ENCODE assay signal across 7 cellular contexts in genomic region chr21:26012482-26012881, GRCh38.
DNase-seq lines count a peak whose midpoint lies in the region; ATAC-seq and TF ChIP-seq lines count a peak whose summit lies in the region.
"Not testable (repeated sequence)": the region's sequence is repeated elsewhere in the genome, so short reads cannot be mapped to it uniquely, and the experiment has no call there.

No MANE protein-coding gene starts in this region.

- CTCF ChIA-PET in Calu3 (lab: Charles Lee), result interaction anchor here (0.5 kb wide), 1 partner anchor 11 kb away, joined by 4 read pairs; no protein-coding TSS in a partner anchor
- CTCF ChIA-PET in HCT116 (lab: Charles Lee); WTC11 (lab: Charles Lee): not testable (repeated sequence)

- BruUV-seq in Calu3 (replicated peaks; lab: Mats Ljungman, UMichigan); HCT116 (replicated peaks; lab: Mats Ljungman, UMichigan): not testable (repeated sequence)

- not testable (repeated sequence) for TF ChIP-seq CTCF in Calu3 (IDR thresholded peaks at IDR 0.05; ENCODE audit: unreplicated experiment); HCT116 (IDR thresholded peaks at IDR 0.05 in 2 of 3, conservative IDR thresholded peaks at IDR 0.05 in 1 of 3; ENCODE audit: borderline replicate concordance in 1 of 3, insufficient read depth in 1 of 3, low read depth in 2 of 3, low read length in 2 of 3); WTC11 (IDR thresholded peaks at IDR 0.05); dorsolateral prefrontal cortex (IDR thresholded peaks at IDR 0.05 in 54 of 56, conservative IDR thresholded peaks at IDR 0.05 in 2 of 56; ENCODE audit: low read depth in 1 of 56, partially characterized antibody in 56 of 56); endothelial cell (IDR thresholded peaks at IDR 0.05; ENCODE audit: unreplicated experiment); progenitor cell of endocrine pancreas (IDR thresholded peaks at IDR 0.05; ENCODE audit: unreplicated experiment)

- POLR2A ChIA-PET in HCT116 (lab: Charles Lee); WTC11 (lab: Charles Lee): not testable (repeated sequence)

- not testable (repeated sequence) for H3K4me3 Mint-ChIP-seq in Calu3 (ENCODE audit: low read depth, unreplicated experiment); WTC11; endothelial cell (ENCODE audit: unreplicated experiment); progenitor cell of endocrine pancreas (ENCODE audit: low read depth)

- RAD21 ChIA-PET in HCT116 (lab: Charles Lee; ENCODE audit: low non-redundant PET in 1 of 2, low total read pairs in 2 of 2, uncharacterized antibody in 2 of 2, unreplicated experiment in 2 of 2), result not testable (repeated sequence)

- H3K36me3 Mint-ChIP-seq in Calu3 (ENCODE audit: insufficient read depth, unreplicated experiment); WTC11: not testable (repeated sequence)
- H3K36me3 Mint-ChIP-seq in endothelial cell (ENCODE audit: low read depth, unreplicated experiment) (peaks cover 13% of the 10 kb centered on the region), progenitor cell of endocrine pancreas (ENCODE audit: insufficient read depth) (peaks cover 18% of the 10 kb centered on the region)

- not testable (repeated sequence) for H3K9me2 ChIP-seq in HCT116 (ENCODE audit: insufficient read depth)

- not testable (repeated sequence) for H3K9ac ChIP-seq in HCT116 (ENCODE audit: low read length)

- peaks cover 7 to 30% of the 10 kb centered on the region in 2 experiments; a peak in 3 of 4 replicates for H3K4me1 ChIP-seq in HCT116 (ENCODE audit: control insufficient read depth in 1 of 2, insufficient read depth in 2 of 2, low read length in 2 of 2)

- not testable (repeated sequence) for H3K36me3 ChIP-seq in HCT116 (ENCODE audit: control insufficient read depth in 1 of 2, insufficient read depth in 2 of 2, low read length in 2 of 2)

- H3K27ac Mint-ChIP-seq in Calu3 (ENCODE audit: unreplicated experiment), result not testable (repeated sequence)
- H3K27ac Mint-ChIP-seq in WTC11 (peak overlapping the region; percentile 88), endothelial cell (ENCODE audit: unreplicated experiment) (peak overlapping the region; percentile 48), progenitor cell of endocrine pancreas (peak overlapping the region; percentile 71)

- H3K9me3 ChIP-seq in HCT116 (ENCODE audit: control insufficient read depth in 1 of 2, insufficient read depth in 1 of 2, low read depth in 1 of 2, low read length in 2 of 2), result not testable (repeated sequence)

- H3K79me2 ChIP-seq in HCT116 (ENCODE audit: insufficient read depth, low read length), result peaks cover 33% of the 10 kb centered on the region; the same call in 1 of the 2 replicates

- peak; percentile 4 for DNase-seq in Calu3
- not testable (repeated sequence) for DNase-seq in HCT116 (ENCODE audit: low read depth, low spot score); WTC11 (ENCODE audit: low spot score); dorsolateral prefrontal cortex; endothelial cell (ENCODE audit: low spot score); progenitor cell of endocrine pancreas (ENCODE audit: low spot score, unreplicated experiment)

- H2AFZ ChIP-seq in HCT116 (ENCODE audit: low read depth, low read length, poor library complexity, severe bottlenecking), result not testable (repeated sequence)

- H3K4me2 ChIP-seq in HCT116 (ENCODE audit: low read length), result peak overlapping the region; percentile 51

- intact Hi-C loops in Calu3 (cut with micrococcal nuclease; ENCODE audit: unreplicated experiment); HCT116 (cut with micrococcal nuclease): not testable (repeated sequence)
- intact Hi-C loops in dorsolateral prefrontal cortex (cut with DNase I), result loop anchor here in 1 of 2 donors (5.0 kb wide), 1 partner anchor 160 kb away; the partner anchor contains the start of gene APP

- not testable (repeated sequence) for H3K27me3 Mint-ChIP-seq in Calu3 (ENCODE audit: unreplicated experiment); WTC11 (ENCODE audit: low read depth); endothelial cell (ENCODE audit: unreplicated experiment); progenitor cell of endocrine pancreas

- ATAC-seq in HCT116 (peak; percentile 61), esophagus mucosa (peak; percentile 85)
- not testable (repeated sequence) for ATAC-seq in WTC11

- H3K4me1 Mint-ChIP-seq in Calu3 (ENCODE audit: low read depth, unreplicated experiment) (peaks cover 12% of the 10 kb centered on the region), WTC11 (peaks cover 66% of the 10 kb centered on the region), endothelial cell (ENCODE audit: unreplicated experiment) (peaks cover 20% of the 10 kb centered on the region), progenitor cell of endocrine pancreas (ENCODE audit: low read depth) (peaks cover 23% of the 10 kb centered on the region)

- H3K4me3 ChIP-seq in HCT116 (replicated peaks in 1 of 2; ENCODE audit: low read depth in 1 of 2, low read length in 2 of 2); dorsolateral prefrontal cortex: not testable (repeated sequence)

- H3K9me3 Mint-ChIP-seq in Calu3 (ENCODE audit: low read depth, unreplicated experiment); WTC11; endothelial cell (ENCODE audit: unreplicated experiment); progenitor cell of endocrine pancreas (ENCODE audit: low read depth): not testable (repeated sequence)

- H3K27me3 ChIP-seq in HCT116 (ENCODE audit: insufficient read depth, low read length); dorsolateral prefrontal cortex: not testable (repeated sequence)

- TF ChIP-seq RAD21 in HCT116 (IDR thresholded peaks at IDR 0.05; ENCODE audit: low read depth), result not testable (repeated sequence)

- not testable (repeated sequence) for H4K20me1 ChIP-seq in HCT116 (ENCODE audit: insufficient read depth)

- H3K27ac ChIP-seq in HCT116 (ENCODE audit: low read depth, low read length), result not testable (repeated sequence)
- H3K27ac ChIP-seq in dorsolateral prefrontal cortex, result peak overlapping the region in 41 of 59 donors; percentile 7 to 91 (median 70)

- not testable (repeated sequence) for TF ChIP-seq POLR2A in HCT116 (IDR thresholded peaks at IDR 0.05; ENCODE audit: borderline replicate concordance, extremely low read depth, insufficient read depth, insufficient read length)
